ENCODE assay signal across 15 cellular contexts in genomic region chr21:16912075-16912474, GRCh38.
DNase-seq lines count a peak whose midpoint lies in the region; ATAC-seq and TF ChIP-seq lines count a peak whose summit lies in the region.
"Had no signal": no experiment of that assay in that cellular context is flagged by ENCODE, and none has a peak within 500 bp of the region (broad histone marks: within the 10 kb centered on the region; RNA-seq: fewer than 3 reads in every experiment).

No MANE protein-coding gene starts in this region.

- H3K79me2 ChIP-seq in PC-3 (ENCODE audit: low read length) (no peaks in the 10 kb centered on the region), osteoblast (ENCODE audit: insufficient read depth, low read length) (no peaks in the 10 kb centered on the region)
- H3K79me2 ChIP-seq: parathyroid adenoma had no signal

- H3K4me1 ChIP-seq in PC-3 (ENCODE audit: insufficient read depth, low read length) (no peaks in the 10 kb centered on the region), esophagus squamous epithelium (peaks cover 0 to 38% (median 0%) of the 10 kb centered on the region in 3 donors), osteoblast (ENCODE audit: insufficient read depth, low read length) (peaks cover 9% of the 10 kb centered on the region)
- H3K4me1 ChIP-seq: colonic mucosa, parathyroid adenoma had no signal

- ATAC-seq in PC-3 (no peak), GM19397 (IDR thresholded peaks at IDR 0.05; ENCODE audit: unreplicated experiment) (no peak), HG03045 (IDR thresholded peaks at IDR 0.05; ENCODE audit: unreplicated experiment) (no peak)
- ATAC-seq: activated CD8-positive, alpha-beta T cell treated with anti-CD3 and anti-CD28 coated beads for 36 hours; activated naive CD8-positive, alpha-beta T cell treated with anti-CD3 and anti-CD28 coated beads, Interleukin-2, amount 50 U/mL, for 24 hours; left colon had no signal

- 3 to 8% methylated on average over 2 of the region's 2 CpGs for WGBS in esophagus squamous epithelium, 2 donors

- H3F3A ChIP-seq in PC-3 (ENCODE audit: low read length, unreplicated experiment) = no peaks in the 10 kb centered on the region

- H3K9ac ChIP-seq in PC-3 (ENCODE audit: low read length) = no peak overlapping the region
- H3K9ac ChIP-seq: parathyroid adenoma had no signal

- no peaks in the 10 kb centered on the region for H3K27me3 ChIP-seq in PC-3 (ENCODE audit: low read length)
- H3K27me3 ChIP-seq in esophagus squamous epithelium = no peaks in the 10 kb centered on the region
- no peaks in the 10 kb centered on the region for H3K27me3 ChIP-seq in osteoblast (ENCODE audit: insufficient read depth, low read length)
- H3K27me3 ChIP-seq: colonic mucosa had no signal

- H3K4me3 ChIP-seq in PC-3 (ENCODE audit: low read length) = no peak overlapping the region
- no peak overlapping the region for H3K4me3 ChIP-seq in esophagus squamous epithelium
- no peak overlapping the region for H3K4me3 ChIP-seq in osteoblast (ENCODE audit: insufficient read depth, low read length)
- H3K4me3 ChIP-seq: colonic mucosa had no signal

- H3K4me2 ChIP-seq in PC-3 (ENCODE audit: low read length) = no peak overlapping the region
- no peak overlapping the region for H3K4me2 ChIP-seq in osteoblast (ENCODE audit: insufficient read depth, low read length)

- H3K9me3 ChIP-seq in PC-3 (ENCODE audit: low read length) (no peaks in the 10 kb centered on the region), esophagus squamous epithelium (no peaks in the 10 kb centered on the region), osteoblast (ENCODE audit: low read depth, low read length) (no peaks in the 10 kb centered on the region)
- H3K9me3 ChIP-seq: colonic mucosa had no signal

- peak; percentile 18 for DNase-seq in EL
- peak; percentile 2 for DNase-seq in PC-3
- no peak for DNase-seq in esophagus squamous epithelium (lab: John Stamatoyannopoulos, UW)
- peak; percentile 49 for DNase-seq in osteoblast (ENCODE audit: insufficient read length, low spot score, missing footprints)
- DNase-seq in DMS 273 treated with DMSO at 0.1 percent for 48 hours (lab: John Stamatoyannopoulos, UW) = no peak
- no peak for DNase-seq in NCI-H446 (lab: John Stamatoyannopoulos, UW)
- DNase-seq: activated CD8-positive, alpha-beta T cell treated with anti-CD3 and anti-CD28 coated beads for 36 hours; activated naive CD8-positive, alpha-beta T cell treated with anti-CD3 and anti-CD28 coated beads, Interleukin-2, amount 50 U/mL, for 24 hours; colonic mucosa; left colon; NCI-H1694 treated with DMSO at 0.1 percent for 48 hours; SW 1271 had no signal

- intact Hi-C loops in PC-3 (cut with micrococcal nuclease) (no loop called here), esophagus squamous epithelium (cut with DNase I) (no loop called here)

- H4K20me1 ChIP-seq in PC-3 (ENCODE audit: low read length) (no peaks in the 10 kb centered on the region), osteoblast (ENCODE audit: insufficient read depth, low read length) (no peaks in the 10 kb centered on the region)

- no peaks in the 10 kb centered on the region for H3K9me2 ChIP-seq in PC-3 (replicated peaks; ENCODE audit: low read length)

- POLR2A ChIA-PET in PC-3 (lab: Charles Lee; ENCODE audit: unreplicated experiment) = no interaction called here

- no peak for TF ChIP-seq POLR2A in esophagus squamous epithelium (IDR thresholded peaks at IDR 0.05)

- H3K27ac ChIP-seq in PC-3 (ENCODE audit: low read length) (no peak overlapping the region), esophagus squamous epithelium (peak overlapping the region in 3 of 4 donors; percentile 18 to 62 (median 55)), osteoblast (ENCODE audit: low read depth, low read length) (no peak overlapping the region)
- H3K27ac ChIP-seq: colonic mucosa, parathyroid adenoma had no signal

- H3K36me3 ChIP-seq in PC-3 (ENCODE audit: low read depth, low read length) = no peaks in the 10 kb centered on the region
- no peaks in the 10 kb centered on the region for H3K36me3 ChIP-seq in esophagus squamous epithelium
- H3K36me3 ChIP-seq in osteoblast (ENCODE audit: insufficient read depth, low read length) = no peaks in the 10 kb centered on the region
- H3K36me3 ChIP-seq: colonic mucosa had no signal

- TF ChIP-seq CTCF in PC-3 (conservative IDR thresholded peaks at IDR 0.05; ENCODE audit: low read depth, low read length) (no peak), esophagus squamous epithelium (IDR thresholded peaks at IDR 0.05) (no peak), osteoblast (IDR thresholded peaks at IDR 0.05; ENCODE audit: extremely low read depth, low read depth, low read length) (no peak)

- no peak overlapping the region for H2AFZ ChIP-seq in PC-3 (ENCODE audit: low read length)
- H2AFZ ChIP-seq in osteoblast (ENCODE audit: low read length) = no peak overlapping the region
- H2AFZ ChIP-seq: parathyroid adenoma had no signal

- CTCF ChIA-PET in PC-3 (lab: Charles Lee) = no interaction called here

- no TSS peak for BruUV-seq in PC-3 (replicated peaks; lab: Mats Ljungman, UMichigan)

Comparison
In these comparisons a context has a peak if more than half of its experiments do, and no peak if none do; other contexts are left out.
1. DNase-seq: peak in EL (single experiment), PC-3 (single experiment) and osteoblast (single experiment); none in esophagus squamous epithelium (single experiment), DMS 273 treated with DMSO at 0.1 percent for 48 hours (single experiment) and NCI-H446 (0 of 2).
2. H3K27ac ChIP-seq: peak in esophagus squamous epithelium (3 of 4); none in PC-3 (single experiment) and osteoblast (single experiment).